Comparison of ENCODE assay signal across 11 cellular contexts in genomic region chr5:78519198-78519941, GRCh38.
DNase-seq lines count a peak whose midpoint lies in the region; ATAC-seq and TF ChIP-seq lines count a peak whose summit lies in the region.
"Had no signal": no experiment of that assay in that cellular context is flagged by ENCODE, and none has a peak within 500 bp of the region (broad histone marks: within the 10 kb centered on the region; RNA-seq: fewer than 3 reads in every experiment).

No MANE protein-coding gene starts in this region.

- peak overlapping the region; percentile 28 for H3K4me2 ChIP-seq in hepatocyte

- DNase-seq in hepatocyte (ENCODE audit: low spot score): no peak
- no peak for DNase-seq in stimulated activated naive B cell treated with anti-CD40 and anti-IgM and Interleukin-4, amounts not matched to agents 10 μg/mL and 1 μg/mL and 100 μg/mL, for 72 hours
- DNase-seq: activated CD4-positive, alpha-beta T cell treated with anti-CD3 and anti-CD28 coated beads for 36 hours; activated gamma-delta T cell; effector CD4-positive, alpha-beta T cell had no signal

- no peak overlapping the region for H2AFZ ChIP-seq in hepatocyte

- H3K36me3 Mint-ChIP-seq in stimulated activated naive B cell treated with anti-CD40 and anti-IgM and Interleukin-4, amounts not matched to agents 10 μg/mL and 1 μg/mL and 100 μg/mL, for 72 hours: peaks cover 15 to 25% of the 10 kb centered on the region in 2 donors

- ATAC-seq in GM19463 (IDR thresholded peaks at IDR 0.05; ENCODE audit: unreplicated experiment): peak; percentile 41
- ATAC-seq in SK-N-SH treated with all-trans-retinoic acid at 6 μM for 48 hours: peak; percentile 42
- peak; percentile 92 to 93 for ATAC-seq in stimulated activated naive B cell treated with anti-CD40 and anti-IgM and Interleukin-4, amounts not matched to agents 10 μg/mL and 1 μg/mL and 100 μg/mL, for 72 hours (replicated peaks)
- no peak for ATAC-seq in HG03571 (IDR thresholded peaks at IDR 0.05; ENCODE audit: unreplicated experiment)
- ATAC-seq in HG03095 (IDR thresholded peaks at IDR 0.05; ENCODE audit: unreplicated experiment): no peak
- ATAC-seq in HG03139 (IDR thresholded peaks at IDR 0.05; ENCODE audit: unreplicated experiment): no peak
- ATAC-seq in HG03045 (IDR thresholded peaks at IDR 0.05; ENCODE audit: unreplicated experiment): no peak
- ATAC-seq: activated CD4-positive, alpha-beta T cell treated with anti-CD3 and anti-CD28 coated beads for 36 hours had no signal

- H3K79me2 ChIP-seq in hepatocyte: peaks cover 33% of the 10 kb centered on the region

- H3K9me2 ChIP-seq in hepatocyte (replicated peaks; ENCODE audit: insufficient read depth): no peaks in the 10 kb centered on the region

- peak overlapping the region; percentile 95 for H3K27ac ChIP-seq in hepatocyte

- peaks cover 1 to 6% of the 10 kb centered on the region in 2 donors for H3K4me1 Mint-ChIP-seq in stimulated activated naive B cell treated with anti-CD40 and anti-IgM and Interleukin-4, amounts not matched to agents 10 μg/mL and 1 μg/mL and 100 μg/mL, for 72 hours
- H3K4me1 Mint-ChIP-seq: activated CD4-positive, alpha-beta T cell treated with anti-CD3 and anti-CD28 coated beads for 36 hours had no signal

- H3K4me3 ChIP-seq in hepatocyte: no peak overlapping the region

- no peaks in the 10 kb centered on the region for H3K9me3 ChIP-seq in hepatocyte (ENCODE audit: low read depth)

- WGBS in hepatocyte (ENCODE audit: low lambda C conversion rate, missing lambda C conversion rate): 82% methylated on average over 9 of the region's 9 CpGs

- no peak for TF ChIP-seq CTCF in hepatocyte (IDR thresholded peaks at IDR 0.05; ENCODE audit: poor library complexity)

- no peaks in the 10 kb centered on the region for H3K36me3 ChIP-seq in hepatocyte (replicated peaks; ENCODE audit: insufficient read depth, low read depth)

- peaks cover 35% of the 10 kb centered on the region for H3K4me1 ChIP-seq in hepatocyte (ENCODE audit: insufficient read depth)

- H3K27me3 Mint-ChIP-seq in stimulated activated naive B cell treated with anti-CD40 and anti-IgM and Interleukin-4, amounts not matched to agents 10 μg/mL and 1 μg/mL and 100 μg/mL, for 72 hours: peaks cover 0 to 6% of the 10 kb centered on the region in 2 donors

- H3K27me3 ChIP-seq in hepatocyte: no peaks in the 10 kb centered on the region

- H3K27ac Mint-ChIP-seq in stimulated activated naive B cell treated with anti-CD40 and anti-IgM and Interleukin-4, amounts not matched to agents 10 μg/mL and 1 μg/mL and 100 μg/mL, for 72 hours: no peak overlapping the region
- H3K27ac Mint-ChIP-seq: activated CD4-positive, alpha-beta T cell treated with anti-CD3 and anti-CD28 coated beads for 36 hours had no signal

- no peaks in the 10 kb centered on the region for H4K20me1 ChIP-seq in hepatocyte (ENCODE audit: insufficient read depth, poor library complexity, severe bottlenecking)

- no peak overlapping the region for H3K4me3 Mint-ChIP-seq in stimulated activated naive B cell treated with anti-CD40 and anti-IgM and Interleukin-4, amounts not matched to agents 10 μg/mL and 1 μg/mL and 100 μg/mL, for 72 hours
- H3K4me3 Mint-ChIP-seq: activated CD4-positive, alpha-beta T cell treated with anti-CD3 and anti-CD28 coated beads for 36 hours had no signal

- peaks cover 0 to 3% of the 10 kb centered on the region in 2 donors for H3K9me3 Mint-ChIP-seq in stimulated activated naive B cell treated with anti-CD40 and anti-IgM and Interleukin-4, amounts not matched to agents 10 μg/mL and 1 μg/mL and 100 μg/mL, for 72 hours

TF ChIP-seq in SK-N-SH treated with all-trans-retinoic acid at 6 μM for 48 hours, 23 proteins besides CTCF, POLR2A, EP300 and RAD21:
- TF ChIP-seq PPARA (CRISPR knock-in tag; IDR thresholded peaks at IDR 0.05; ENCODE audit: borderline replicate concordance) (no peak), CSDC2 (CRISPR knock-in tag; IDR thresholded peaks at IDR 0.05) (no peak), TCF4 (CRISPR knock-in tag; IDR thresholded peaks at IDR 0.05; ENCODE audit: borderline replicate concordance) (no peak), CSRNP3 (CRISPR knock-in tag; IDR thresholded peaks at IDR 0.05) (no peak), ZNF565 (CRISPR knock-in tag; conservative IDR thresholded peaks at IDR 0.05; ENCODE audit: low read depth) (no peak), BACH2 (CRISPR knock-in tag; IDR thresholded peaks at IDR 0.05; ENCODE audit: borderline replicate concordance) (no peak)
TF ChIP-seq in SK-N-SH treated with all-trans-retinoic acid at 6 μM for 48 hours: peak in this region for 0.

Comparison
In these comparisons a context has a peak if more than half of its experiments do, and no peak if none do; other contexts are left out.
1. ATAC-seq: peak in GM19463 (single experiment), SK-N-SH treated with all-trans-retinoic acid at 6 μM for 48 hours (single experiment) and stimulated activated naive B cell treated with anti-CD40 and anti-IgM and Interleukin-4, amounts not matched to agents 10 μg/mL and 1 μg/mL and 100 μg/mL, for 72 hours (2 of 2); none in HG03571 (single experiment), HG03095 (single experiment), HG03139 (single experiment) and HG03045 (single experiment).